In the genomic region with DNA sequence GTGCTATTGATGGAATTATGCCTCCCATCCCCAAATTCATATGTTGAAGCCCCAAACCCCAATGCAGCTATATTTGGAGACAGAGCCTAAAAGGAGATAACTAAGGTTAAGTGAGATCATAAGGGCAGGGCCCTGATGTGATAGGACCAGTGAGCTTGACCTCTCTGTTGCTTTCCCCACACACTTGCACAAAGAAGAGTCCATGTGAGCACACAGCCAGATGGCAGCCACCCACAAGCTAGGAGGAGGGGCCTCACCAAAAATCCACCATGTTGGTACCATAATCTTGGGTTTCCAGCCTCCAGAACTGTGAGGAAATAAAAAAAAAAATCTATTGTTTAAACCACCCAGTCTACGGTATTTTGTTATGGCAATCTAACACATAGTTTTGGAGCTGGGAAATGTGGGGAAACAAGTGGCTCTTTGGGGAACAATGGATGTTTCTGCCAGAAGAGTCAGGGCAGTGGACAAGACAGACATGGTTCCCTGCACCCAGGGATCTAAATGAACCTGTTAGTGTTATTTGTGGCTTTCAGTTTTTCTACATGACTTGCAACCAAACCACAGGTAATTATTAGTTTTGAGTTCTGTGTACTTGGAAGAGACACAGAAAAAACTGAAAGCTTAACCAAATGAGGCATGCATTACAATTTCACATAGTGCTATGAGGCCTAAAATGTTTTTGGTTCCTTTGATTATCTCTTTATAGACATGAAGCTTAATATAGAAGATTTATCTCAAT, we compare ENCODE assay signal across 14 cellular contexts.
DNase-seq lines count a peak whose midpoint lies in the region; ATAC-seq and TF ChIP-seq lines count a peak whose summit lies in the region.
"Had no signal": no experiment of that assay in that cellular context is flagged by ENCODE, and none has a peak within 500 bp of the region (broad histone marks: within the 10 kb centered on the region; RNA-seq: fewer than 3 reads in every experiment).

No MANE protein-coding gene starts in this region.

- peak; percentile 88 for ATAC-seq in GM19351 (IDR thresholded peaks at IDR 0.05; ENCODE audit: unreplicated experiment)
- ATAC-seq in HG02798 (IDR thresholded peaks at IDR 0.05; ENCODE audit: poor library complexity, unreplicated experiment): peak; percentile 92
- peak; percentile 82 for ATAC-seq in HG03521 (IDR thresholded peaks at IDR 0.05; ENCODE audit: unreplicated experiment)
- ATAC-seq: activated CD8-positive, alpha-beta T cell treated with anti-CD3 and anti-CD28 coated beads, Interleukin-2, amount 10 ng/mL, durations not matched to agents 7 days and 5 days; left lobe of liver had no signal

- no peak overlapping the region for H3K18ac ChIP-seq in trophoblast cell (ENCODE audit: low read length)

- H3K79me2 ChIP-seq in trophoblast cell (ENCODE audit: control insufficient read depth, insufficient read depth, low read length, poor library complexity): no peaks in the 10 kb centered on the region

- no peak overlapping the region for H2AK5ac ChIP-seq in trophoblast cell (ENCODE audit: low read length)

- no peaks in the 10 kb centered on the region for H3K9me3 ChIP-seq in trophoblast cell (ENCODE audit: insufficient read depth, low read depth, low read length)
- H3K9me3 ChIP-seq: esophagus squamous epithelium, prostate gland had no signal

- no peak overlapping the region for H3K4ac ChIP-seq in trophoblast cell (ENCODE audit: low read depth, low read length)

- no peak overlapping the region for H4K91ac ChIP-seq in trophoblast cell (ENCODE audit: low read depth, low read length)

- H3K9me3 Mint-ChIP-seq in progenitor cell of endocrine pancreas (ENCODE audit: low read depth): no peaks in the 10 kb centered on the region

- H3K9ac ChIP-seq in trophoblast cell (ENCODE audit: low read length): no peak overlapping the region

- no peak overlapping the region for H4K8ac ChIP-seq in trophoblast cell (ENCODE audit: low read depth, low read length)

- no peak overlapping the region for H3K23ac ChIP-seq in trophoblast cell (ENCODE audit: low read length)

- peaks cover 4% of the 10 kb centered on the region for H3K4me1 Mint-ChIP-seq in progenitor cell of endocrine pancreas (ENCODE audit: low read depth)

- no peak overlapping the region for H3K14ac ChIP-seq in trophoblast cell (ENCODE audit: low read length)

- H3K27ac Mint-ChIP-seq in progenitor cell of endocrine pancreas: no peak overlapping the region
- H3K27ac Mint-ChIP-seq: activated CD8-positive, alpha-beta T cell treated with anti-CD3 and anti-CD28 coated beads, Interleukin-2, amount 10 ng/mL, durations not matched to agents 7 days and 5 days had no signal

- H3K4me1 ChIP-seq in trophoblast cell (ENCODE audit: control insufficient read depth in 1 of 2, insufficient read depth in 2 of 2, low read length in 2 of 2): peaks cover 0 to 4% of the 10 kb centered on the region in 2 experiments
- H3K4me1 ChIP-seq: prostate gland had no signal

- no peak overlapping the region for H3K4me3 Mint-ChIP-seq in progenitor cell of endocrine pancreas (ENCODE audit: low read depth)
- H3K4me3 Mint-ChIP-seq: activated CD8-positive, alpha-beta T cell treated with anti-CD3 and anti-CD28 coated beads, Interleukin-2, amount 10 ng/mL, durations not matched to agents 7 days and 5 days had no signal

- H3K27me3 ChIP-seq in trophoblast cell (ENCODE audit: insufficient read depth, low read length): no peaks in the 10 kb centered on the region
- H3K27me3 ChIP-seq: esophagus squamous epithelium had no signal

- no peak for TF ChIP-seq CTCF in progenitor cell of endocrine pancreas (IDR thresholded peaks at IDR 0.05; ENCODE audit: unreplicated experiment)

- H4K12ac ChIP-seq in trophoblast cell (ENCODE audit: low read depth, low read length): no peak overlapping the region

- H3K4me3 ChIP-seq in GM08714 (ENCODE audit: low read length) (peak overlapping the region; percentile 23; the same call in 1 of the 2 replicates), trophoblast cell (ENCODE audit: low read depth, low read length) (no peak overlapping the region)
- H3K4me3 ChIP-seq: esophagus squamous epithelium, prostate gland, SK-N-MC had no signal

- peaks cover 1% of the 10 kb centered on the region for H3K36me3 Mint-ChIP-seq in progenitor cell of endocrine pancreas (ENCODE audit: insufficient read depth)

- H2AFZ ChIP-seq in trophoblast cell (ENCODE audit: insufficient read depth, low read length, poor library complexity): no peak overlapping the region

- H2BK5ac ChIP-seq in trophoblast cell (ENCODE audit: low read depth, low read length, poor library complexity): no peak overlapping the region

- H3K4me2 ChIP-seq in trophoblast cell (ENCODE audit: low read length): no peak overlapping the region

- no peak overlapping the region for H2BK12ac ChIP-seq in trophoblast cell (ENCODE audit: low read length)

- H3K27ac ChIP-seq in trophoblast cell (ENCODE audit: low read depth, low read length): no peak overlapping the region
- H3K27ac ChIP-seq: esophagus squamous epithelium, prostate gland, SK-N-MC had no signal

- no CpG with 5 or more reads among the region's 1 CpG for WGBS in trophoblast cell (ENCODE audit: extremely low coverage, insufficient coverage, insufficient read length)

- H3K36me3 ChIP-seq in trophoblast cell (ENCODE audit: control insufficient read depth in 1 of 2, insufficient read depth in 2 of 2, low read length in 2 of 2): no peaks in the 10 kb centered on the region
- H3K36me3 ChIP-seq: esophagus squamous epithelium, prostate gland had no signal

- DNase-seq in A172 (ENCODE audit: low spot score) (no peak), progenitor cell of endocrine pancreas (ENCODE audit: low spot score, unreplicated experiment) (no peak), trophoblast cell (no peak), COLO829 (ENCODE audit: low spot score) (no peak)
- DNase-seq: activated CD8-positive, alpha-beta T cell treated with anti-CD3 and anti-CD28 coated beads, Interleukin-2, amount 10 ng/mL, durations not matched to agents 7 days and 5 days; esophagus squamous epithelium; NCI-H510A had no signal

- H3K79me1 ChIP-seq in trophoblast cell (ENCODE audit: low read length): peaks cover 2% of the 10 kb centered on the region

- H2BK120ac ChIP-seq in trophoblast cell (ENCODE audit: insufficient read depth, low read length, poor library complexity): no peak overlapping the region

- H3K27me3 Mint-ChIP-seq in progenitor cell of endocrine pancreas: no peaks in the 10 kb centered on the region
